In the genomic region with DNA sequence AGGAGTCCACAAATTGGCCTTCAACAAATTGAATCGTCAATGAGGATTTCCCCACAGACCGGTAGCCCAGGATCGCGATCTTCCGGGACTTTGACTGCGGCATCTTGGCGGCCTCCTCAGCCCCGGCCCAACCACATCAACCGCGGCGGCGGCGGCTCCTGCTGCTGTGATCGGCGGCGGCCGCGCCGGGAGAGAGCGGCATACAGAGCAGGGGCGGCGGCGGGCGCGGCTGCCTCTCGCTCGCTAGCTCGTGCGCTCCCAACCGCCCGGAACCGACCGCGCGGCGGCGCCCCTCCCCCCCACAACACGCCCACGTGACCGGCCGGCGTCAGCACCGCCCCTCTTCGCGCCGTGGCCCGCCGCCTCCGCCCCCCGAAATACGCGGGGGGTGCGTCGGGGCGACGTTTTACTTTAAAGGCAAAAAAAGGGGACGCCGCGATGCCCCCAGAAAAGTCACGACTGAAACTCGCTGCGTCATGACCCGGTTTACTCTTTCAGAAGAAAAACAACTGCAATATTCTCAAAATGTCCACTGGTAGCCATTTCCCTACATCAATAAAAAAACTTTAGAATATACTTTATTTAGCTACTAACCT, we compare ENCODE assay signal across 8 cellular contexts. TPM values are rescaled to one million over a fixed set of nuclear protein-coding genes. Genes with fewer than 3 reads are reported as not detected.
A peak's percentile ranks its signal among the peaks of the same experiment; 100 is the strongest.
DNase-seq lines count a peak whose midpoint lies in the region; ATAC-seq and TF ChIP-seq lines count a peak whose summit lies in the region.
"Not testable (repeated sequence)": the region's sequence is repeated elsewhere in the genome, so short reads cannot be mapped to it uniquely, and the experiment has no call there.

No MANE protein-coding gene starts in this region.

- not testable (repeated sequence) for H3K27ac ChIP-seq in GM23338 (ENCODE audit: low read depth); foreskin keratinocyte; thyroid gland

- H3K4me3 Mint-ChIP-seq in GM23338 (peak overlapping the region; percentile 63), natural killer cell (peak overlapping the region; percentile 80)
- peak overlapping the region; percentile 59 for H3K4me3 Mint-ChIP-seq in activated naive CD8-positive, alpha-beta T cell treated with anti-CD3 and anti-CD28 coated beads, Interleukin-2, amount 50 U/mL, for 24 hours

- not testable (repeated sequence) for H3F3A ChIP-seq in GM23338 (replicated peaks; ENCODE audit: low read depth)

- H2AFZ ChIP-seq in GM23338 = not testable (repeated sequence)

- not testable (repeated sequence) for H3K9me2 ChIP-seq in GM23338 (ENCODE audit: insufficient read depth)

- H3K79me2 ChIP-seq in GM23338 (replicated peaks; ENCODE audit: insufficient read depth) = not testable (repeated sequence)

- TF ChIP-seq POLR2A in thyroid gland (IDR thresholded peaks at IDR 0.05) = not testable (repeated sequence)

- 0 out of 2 replicates have a peak overlapping the region, but pooled peaks have one; percentile 40 for H3K4me2 ChIP-seq in GM23338

- H4K20me1 ChIP-seq in GM23338 (replicated peaks; ENCODE audit: insufficient read depth) = not testable (repeated sequence)

- not testable (repeated sequence) for H3K27ac Mint-ChIP-seq in GM23338; activated naive CD8-positive, alpha-beta T cell treated with anti-CD3 and anti-CD28 coated beads, Interleukin-2, amount 50 U/mL, for 24 hours
- peak overlapping the region in 1 of 2 donors; percentile 59 for H3K27ac Mint-ChIP-seq in natural killer cell

- intact Hi-C loops in natural killer cell (cut with micrococcal nuclease); thyroid gland (cut with DNase I): not testable (repeated sequence)

- H3K27me3 Mint-ChIP-seq in GM23338 (ENCODE audit: insufficient read depth, low read depth, poor library complexity); activated naive CD8-positive, alpha-beta T cell treated with anti-CD3 and anti-CD28 coated beads, Interleukin-2, amount 50 U/mL, for 24 hours; natural killer cell (ENCODE audit: low read depth in 2 of 2): not testable (repeated sequence)

- not testable (repeated sequence) for H3K9me3 Mint-ChIP-seq in GM23338; activated naive CD8-positive, alpha-beta T cell treated with anti-CD3 and anti-CD28 coated beads, Interleukin-2, amount 50 U/mL, for 24 hours; natural killer cell

- DNase-seq in GM23338 (ENCODE audit: low spot score); activated naive CD8-positive, alpha-beta T cell treated with anti-CD3 and anti-CD28 coated beads, Interleukin-2, amount 50 U/mL, for 24 hours; foreskin keratinocyte; natural killer cell; thyroid gland: not testable (repeated sequence)

- H3K4me1 ChIP-seq in GM23338 (ENCODE audit: insufficient read depth); foreskin keratinocyte; thyroid gland: not testable (repeated sequence)

- not testable (repeated sequence) for H3K9me3 ChIP-seq in thyroid gland

- H3K4me3 ChIP-seq in GM23338 (peak overlapping the region; percentile 43), thyroid gland (replicated peaks in 1 of 3) (peak overlapping the region in 2 of 3 donors; percentile 17 to 49)

- not testable (repeated sequence) for H3K4me1 Mint-ChIP-seq in GM23338; activated naive CD8-positive, alpha-beta T cell treated with anti-CD3 and anti-CD28 coated beads, Interleukin-2, amount 50 U/mL, for 24 hours; natural killer cell

- not testable (repeated sequence) for H3K36me3 Mint-ChIP-seq in GM23338 (ENCODE audit: low read depth); activated naive CD8-positive, alpha-beta T cell treated with anti-CD3 and anti-CD28 coated beads, Interleukin-2, amount 50 U/mL, for 24 hours (ENCODE audit: low read depth); natural killer cell

- not testable (repeated sequence) for TF ChIP-seq CTCF in GM23338 (conservative IDR thresholded peaks at IDR 0.05; ENCODE audit: low read depth in 2 of 2); foreskin keratinocyte (conservative IDR thresholded peaks at IDR 0.05); natural killer cell (IDR thresholded peaks at IDR 0.05); thyroid gland (IDR thresholded peaks at IDR 0.05)

- WGBS in thyroid gland, 2 donors = 0% methylated on average over 3 to 7 of the region's 63 CpGs

- H3K27me3 ChIP-seq in GM23338 (ENCODE audit: insufficient read depth); foreskin keratinocyte; thyroid gland: not testable (repeated sequence)

- ATAC-seq in GM18520 (IDR thresholded peaks at IDR 0.05; ENCODE audit: unreplicated experiment) = peak; percentile 50
- peak; percentile 99 for ATAC-seq in GM23338
- ATAC-seq in HG03175 (IDR thresholded peaks at IDR 0.05; ENCODE audit: unreplicated experiment) = peak; percentile 74
- ATAC-seq in SK-N-SH treated with all-trans-retinoic acid at 6 μM for 48 hours = peak; percentile 95
- ATAC-seq in activated naive CD8-positive, alpha-beta T cell treated with anti-CD3 and anti-CD28 coated beads, Interleukin-2, amount 50 U/mL, for 24 hours = peak; percentile 93
- peak; percentile 91 for ATAC-seq in foreskin keratinocyte
- peak; percentile 91 to 94 (median 92) for ATAC-seq in natural killer cell

- not testable (repeated sequence) for H3K36me3 ChIP-seq in GM23338 (ENCODE audit: insufficient read depth); thyroid gland

RNA-seq across cellular contexts. Expression of gene SYT15, which starts 56.5 kb away (rescaled TPM):
- total RNA-seq in GM23338 (2014; rRNA removed; shearing (Covaris generic)) = 0.39 TPM in 1 of 2 replicates, not detected in the other
- 0.83 and 1.5 TPM in 2 replicates for polyA plus RNA-seq in GM23338 (2016; fragmentation: Nextera tagmentation; extraction: Ambion mirVana)
- total RNA-seq in foreskin keratinocyte = 0.10 and 0.32 TPM in 2 replicates
- polyA plus RNA-seq in foreskin keratinocyte = 0.10 and 0.13 TPM in 2 replicates
- total RNA-seq in natural killer cell = 1 to 10 TPM in 2 of 3 donors, under 1 TPM in 1; 1.00 to 2.0 (median 1.1) TPM
- 1 to 10 TPM; 1.9 to 5.0 (median 3.1) TPM for total RNA-seq in thyroid gland
